12 cellular contexts compared by ENCODE assay signal in the genomic region with DNA sequence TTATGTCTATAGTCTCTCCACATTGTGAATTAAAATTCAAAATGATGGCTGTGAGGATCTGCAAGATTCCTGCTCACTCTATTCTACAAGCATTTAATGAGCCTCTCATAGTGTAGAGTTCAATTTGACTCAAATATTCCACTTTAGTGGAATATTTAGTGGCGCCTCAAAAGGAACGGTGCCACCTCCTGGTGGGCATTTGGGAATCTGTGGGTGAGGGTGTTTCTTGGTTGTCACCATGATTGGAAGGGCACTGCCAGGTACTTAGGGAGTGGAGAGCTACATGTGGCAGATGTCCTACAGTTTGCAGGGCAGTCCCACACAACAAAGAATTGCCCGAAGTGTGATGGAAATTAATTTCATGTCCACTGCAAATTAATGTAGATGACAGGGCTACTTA. TPM values are rescaled to one million over a fixed set of nuclear protein-coding genes. Genes with fewer than 3 reads are reported as not detected.
DNase-seq lines count a peak whose midpoint lies in the region; ATAC-seq and TF ChIP-seq lines count a peak whose summit lies in the region.
"Had no signal": no experiment of that assay in that cellular context is flagged by ENCODE, and none has a peak within 500 bp of the region (broad histone marks: within the 10 kb centered on the region; RNA-seq: fewer than 3 reads in every experiment).

No MANE protein-coding gene starts in this region.

- TF ChIP-seq CTCF in NB4 (IDR thresholded peaks at IDR 0.05; ENCODE audit: low read depth, low read length) (peak; percentile 9), endodermal cell (conservative IDR thresholded peaks at IDR 0.05) (peak; percentile 28), retinal pigment epithelial cell (conservative IDR thresholded peaks at IDR 0.05; ENCODE audit: low read depth, low read length) (peak; percentile 62)

- H3K9ac ChIP-seq in endodermal cell (ENCODE audit: extremely low read depth, low read length, poor library complexity, severe bottlenecking), result no peak overlapping the region

- no peaks in the 10 kb centered on the region for H3K4me1 ChIP-seq in endodermal cell (ENCODE audit: control insufficient read depth, insufficient read depth, low read length)
- H3K4me1 ChIP-seq: gastroesophageal sphincter had no signal

- H3K4me1 Mint-ChIP-seq in endodermal cell, result peaks cover 6% of the 10 kb centered on the region
- H3K4me1 Mint-ChIP-seq: stimulated activated effector memory CD8-positive, alpha-beta T cell treated with anti-CD3 and anti-CD28 coated beads, Interleukin-12 subunit alpha, Interleukin-12 subunit beta, amount 100 ng/mL, for 72 hours had no signal

- 95 to 100% methylated on average over 1 to 3 of the region's 3 CpGs for WGBS in endodermal cell (ENCODE audit: insufficient coverage in 1 of 2, insufficient read length in 1 of 2), 2 experiments

- H3K36me3 ChIP-seq in endodermal cell (ENCODE audit: control insufficient read depth, insufficient read depth, low read length), result no peaks in the 10 kb centered on the region
- H3K36me3 ChIP-seq: gastroesophageal sphincter had no signal

- H3K4me3 ChIP-seq in NB4 (ENCODE audit: low read depth, low read length), result no peak overlapping the region
- H3K4me3 ChIP-seq in endodermal cell (ENCODE audit: low read length), result no peak overlapping the region
- H3K4me3 ChIP-seq in retinal pigment epithelial cell (ENCODE audit: low read length), result no peak overlapping the region
- H3K4me3 ChIP-seq: gastroesophageal sphincter had no signal

- no peaks in the 10 kb centered on the region for H3K27me3 Mint-ChIP-seq in endodermal cell (ENCODE audit: insufficient read depth)

- ATAC-seq in GM19035 (IDR thresholded peaks at IDR 0.05; ENCODE audit: unreplicated experiment) (no peak), GM18505 (IDR thresholded peaks at IDR 0.05; ENCODE audit: unreplicated experiment) (no peak)
- ATAC-seq: gastroesophageal sphincter; stimulated activated effector memory CD8-positive, alpha-beta T cell treated with anti-CD3 and anti-CD28 coated beads, Interleukin-12 subunit alpha, Interleukin-12 subunit beta, amount 100 ng/mL, for 72 hours had no signal

- no peak overlapping the region for H3K27ac Mint-ChIP-seq in endodermal cell
- H3K27ac Mint-ChIP-seq: activated naive CD8-positive, alpha-beta T cell treated with anti-CD3 and anti-CD28 coated beads, Interleukin-2, amount 10 ng/mL, durations not matched to agents 7 days and 5 days; stimulated activated effector memory CD8-positive, alpha-beta T cell treated with anti-CD3 and anti-CD28 coated beads, Interleukin-12 subunit alpha, Interleukin-12 subunit beta, amount 100 ng/mL, for 72 hours had no signal

- H3K9me3 ChIP-seq in endodermal cell (ENCODE audit: control insufficient read depth, low read length), result no peaks in the 10 kb centered on the region
- H3K9me3 ChIP-seq: gastroesophageal sphincter had no signal

- no peaks in the 10 kb centered on the region for H3K36me3 Mint-ChIP-seq in endodermal cell (ENCODE audit: low read depth)
- H3K36me3 Mint-ChIP-seq: activated naive CD8-positive, alpha-beta T cell treated with anti-CD3 and anti-CD28 coated beads, Interleukin-2, amount 10 ng/mL, durations not matched to agents 7 days and 5 days; stimulated activated effector memory CD8-positive, alpha-beta T cell treated with anti-CD3 and anti-CD28 coated beads, Interleukin-12 subunit alpha, Interleukin-12 subunit beta, amount 100 ng/mL, for 72 hours had no signal

- no peaks in the 10 kb centered on the region for H3K27me3 ChIP-seq in endodermal cell (ENCODE audit: control insufficient read depth, insufficient read depth, low read length, poor library complexity, severe bottlenecking)
- H3K27me3 ChIP-seq: gastroesophageal sphincter had no signal

- H3K4me3 Mint-ChIP-seq in endodermal cell, result no peak overlapping the region
- H3K4me3 Mint-ChIP-seq: activated naive CD8-positive, alpha-beta T cell treated with anti-CD3 and anti-CD28 coated beads, Interleukin-2, amount 10 ng/mL, durations not matched to agents 7 days and 5 days; stimulated activated effector memory CD8-positive, alpha-beta T cell treated with anti-CD3 and anti-CD28 coated beads, Interleukin-12 subunit alpha, Interleukin-12 subunit beta, amount 100 ng/mL, for 72 hours had no signal

- TF ChIP-seq POLR2A in NB4 (IDR thresholded peaks at IDR 0.05; ENCODE audit: extremely low read depth, insufficient read length), result no peak
- TF ChIP-seq POLR2A in GM18505 (IDR thresholded peaks at IDR 0.05; ENCODE audit: borderline replicate concordance, extremely low read depth, insufficient read depth, insufficient read length), result no peak

- H3K9me3 Mint-ChIP-seq in endodermal cell, result no peaks in the 10 kb centered on the region
- H3K9me3 Mint-ChIP-seq: activated naive CD8-positive, alpha-beta T cell treated with anti-CD3 and anti-CD28 coated beads, Interleukin-2, amount 10 ng/mL, durations not matched to agents 7 days and 5 days; stimulated activated effector memory CD8-positive, alpha-beta T cell treated with anti-CD3 and anti-CD28 coated beads, Interleukin-12 subunit alpha, Interleukin-12 subunit beta, amount 100 ng/mL, for 72 hours had no signal

- DNase-seq in NCI-H2171 treated with DMSO at 0.1 percent for 48 hours (lab: John Stamatoyannopoulos, UW) (peak; percentile 20), NCI-H2171 (lab: John Stamatoyannopoulos, UW) (no peak), NB4 (ENCODE audit: low read depth) (no peak), endodermal cell (no peak), retinal pigment epithelial cell (ENCODE audit: low read depth) (no peak), HPDE6-E6E7 (ENCODE audit: extremely low spot score) (no peak)
- DNase-seq: activated naive CD8-positive, alpha-beta T cell treated with anti-CD3 and anti-CD28 coated beads, Interleukin-2, amount 10 ng/mL, durations not matched to agents 7 days and 5 days; midbrain had no signal

- H3K27ac ChIP-seq in endodermal cell (ENCODE audit: low read depth, low read length), result no peak overlapping the region
- H3K27ac ChIP-seq: gastroesophageal sphincter had no signal

RNA-seq across cellular contexts. Expression of a gene that starts 21.5 kb away (rescaled TPM):
- 1 to 10 TPM; 2.4 to 2.6 TPM for total RNA-seq in endodermal cell
- polyA plus RNA-seq in endodermal cell (2013, experiment 1 of 2), result 2.2 TPM
- polyA plus RNA-seq in endodermal cell (2013, experiment 2 of 2), result 1.9 TPM

RNA-seq across cellular contexts. Expression of a gene that starts 50.4 kb away (rescaled TPM):
- total RNA-seq in endodermal cell, result 10 to 100 TPM; 41.1 to 42.0 TPM
- polyA plus RNA-seq in endodermal cell (2013, experiment 1 of 2), result 43.7 TPM
- 39.5 TPM for polyA plus RNA-seq in endodermal cell (2013, experiment 2 of 2)

Comparison
In these comparisons a context has a peak if more than half of its experiments do, and no peak if none do; other contexts are left out.
1. CTCF ChIP-seq: peak in every context shown above with its lines; median percentile 62 in retinal pigment epithelial cell; 28 in endodermal cell; 9 in NB4.